28 cellular contexts compared by ENCODE assay signal in the genomic region with DNA sequence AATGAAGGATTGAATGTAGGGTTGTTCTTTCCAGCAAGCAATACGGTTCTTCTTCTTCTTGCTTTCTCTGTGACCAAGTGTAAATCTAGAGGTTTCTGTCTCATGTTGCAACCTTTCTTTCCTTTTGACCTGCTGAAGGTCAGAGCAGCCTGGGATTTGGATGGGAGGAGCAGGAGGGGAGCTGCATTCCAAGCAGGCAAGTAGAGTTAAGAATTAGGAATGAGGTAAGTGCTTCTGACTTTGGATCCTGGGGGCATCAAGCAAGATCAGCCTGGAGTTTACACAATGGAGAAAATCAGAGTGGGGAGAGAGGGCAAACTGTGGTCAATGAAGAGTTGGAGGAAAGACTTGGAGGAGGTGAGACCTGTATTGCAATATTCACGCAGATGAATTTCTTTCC.
"Had no signal": no experiment of that assay in that cellular context is flagged by ENCODE, and none has a peak within 500 bp of the region (broad histone marks: within the 10 kb centered on the region; RNA-seq: fewer than 3 reads in every experiment).

No MANE protein-coding gene starts in this region.

- H3K4me3 ChIP-seq: left lung, lower lobe of right lung, mucosa of descending colon, pancreas, prostate gland, skin epidermis, suprapubic skin, thoracic aorta, tibial nerve, uterus had no signal

- H3K9me3 ChIP-seq: left lung, lower lobe of right lung, mucosa of descending colon, pancreas, prostate gland, suprapubic skin, thoracic aorta, tibial nerve, uterus had no signal

- H3K27me3 ChIP-seq: pancreas, suprapubic skin, tibial nerve, uterus had no signal

- H3K4me1 ChIP-seq: left lung, lower lobe of right lung, pancreas, prostate gland, suprapubic skin, uterus had no signal

- H3K27ac ChIP-seq: left lung, lower lobe of right lung, pancreas, prostate gland, skin epidermis, suprapubic skin, thoracic aorta, tibial nerve, uterus had no signal

- H3K36me3 ChIP-seq: left lung, lower lobe of right lung, pancreas, prostate gland, suprapubic skin, thoracic aorta, tibial nerve, uterus had no signal

- DNase-seq: hypothalamus; immature natural killer cell; kidney; left colon; left lung; lower lobe of right lung; mammary epithelial cell; midbrain; mucosa of descending colon; naive thymus-derived CD4-positive, alpha-beta T cell; nucleus accumbens; pancreas; posterior cingulate gyrus; retina; right cardiac atrium; stimulated activated CD4-positive, alpha-beta T cell treated with anti-CD3 and anti-CD28 coated beads, Interleukin-12 subunit alpha, Interleukin-12 subunit beta, amount 100 ng/mL, for 4 hours; stimulated activated CD4-positive, alpha-beta T cell treated with anti-CD3 and anti-CD28 coated beads, Interleukin-15, amount 100 ng/mL, for 24 hours; stimulated activated CD4-positive, alpha-beta T cell treated with anti-CD3 and anti-CD28 coated beads, Interleukin-4, amount 100 ng/mL, for 24 hours; stimulated activated naive CD4-positive, alpha-beta T cell; uterus had no signal

- ATAC-seq: left colon; left lung; lower lobe of right lung; mucosa of descending colon; naive thymus-derived CD4-positive, alpha-beta T cell; natural killer cell treated with Interleukin-12 subunit alpha and Interleukin-12 subunit beta and Interleukin-15 and Interleukin-18, amount 100 ng/mL, for 72 hours; pancreas; right cardiac atrium; sciatic nerve; stimulated activated effector memory CD8-positive, alpha-beta T cell treated with anti-CD3 and anti-CD28 coated beads, Interleukin-12 subunit alpha, Interleukin-12 subunit beta, amount 100 ng/mL, for 72 hours had no signal
